Comparison of ENCODE assay signal across 8 cellular contexts in genomic region chr11:83292709-83293435, GRCh38. TPM values are rescaled to one million over a fixed set of nuclear protein-coding genes. Genes with fewer than 3 reads are reported as not detected.
DNase-seq lines count a peak whose midpoint lies in the region; ATAC-seq and TF ChIP-seq lines count a peak whose summit lies in the region.

No MANE protein-coding gene starts in this region.

- no peaks in the 10 kb centered on the region for H3K4me1 ChIP-seq in lung (ENCODE audit: control insufficient read depth in 2 of 2, insufficient read depth in 2 of 2, low read length in 2 of 2)

- peak; percentile 28 for DNase-seq in stimulated activated CD4-positive, alpha-beta T cell treated with anti-CD3 and anti-CD28 coated beads, Interleukin-15, amount 100 ng/mL, for 24 hours
- no peak for DNase-seq in stimulated activated CD4-positive, alpha-beta T cell treated with anti-CD3 and anti-CD28 coated beads, Interleukin-4, amount 100 ng/mL, for 1 hour
- peak; percentile 37 for DNase-seq in H7
- DNase-seq in MG63, result peak; percentile 14
- no peak for DNase-seq in coronary artery (ENCODE audit: low spot score)
- no peak for DNase-seq in lung (ENCODE audit: low spot score)

- WGBS in lung, 2 donors, result 56 to 60% methylated on average over 7 of the region's 7 CpGs

- H3K79me2 ChIP-seq in SU-DHL-6 (ENCODE audit: insufficient read depth, low read length), result no peaks in the 10 kb centered on the region

- H4K20me1 ChIP-seq in SU-DHL-6 (ENCODE audit: low read depth, low read length), result no peaks in the 10 kb centered on the region

- H3K27ac ChIP-seq in SU-DHL-6 (ENCODE audit: low read depth, low read length) (no peak overlapping the region), coronary artery (no peak overlapping the region), lung (ENCODE audit: low read depth in 1 of 2, low read length in 1 of 2) (no peak overlapping the region), temporal lobe (ENCODE audit: low read depth, low read length) (peak overlapping the region; percentile 47)

- no peak overlapping the region for H3K9ac ChIP-seq in SU-DHL-6 (ENCODE audit: low read length)

- H3K27me3 ChIP-seq in H7 (ENCODE audit: control insufficient read depth, insufficient read depth, low read length) (no peaks in the 10 kb centered on the region), MG63 (no peaks in the 10 kb centered on the region), SU-DHL-6 (ENCODE audit: low read length) (no peaks in the 10 kb centered on the region), lung (ENCODE audit: control insufficient read depth, insufficient read depth) (no peaks in the 10 kb centered on the region)

- TF ChIP-seq CTCF in SU-DHL-6 (IDR thresholded peaks at IDR 0.05; ENCODE audit: insufficient read depth, low read length, poor library complexity, severe bottlenecking) (peak; percentile 61), coronary artery (IDR thresholded peaks at IDR 0.05) (peak; percentile 57), lung (IDR thresholded peaks at IDR 0.05; ENCODE audit: control extremely low read depth, extremely low read depth) (peak; percentile 29)

- H3K9me3 ChIP-seq in MG63 (no peaks in the 10 kb centered on the region), SU-DHL-6 (ENCODE audit: insufficient read depth, low read length) (no peaks in the 10 kb centered on the region), lung (ENCODE audit: control insufficient read depth in 2 of 2, insufficient read depth in 1 of 2, low read length in 1 of 2) (no peaks in the 10 kb centered on the region)

- peaks cover 6% of the 10 kb centered on the region; the same call in 1 of the 2 replicates for H3F3A ChIP-seq in SU-DHL-6 (ENCODE audit: insufficient read depth)

- no peak overlapping the region for H3K4me3 ChIP-seq in H7 (ENCODE audit: insufficient read depth, low read depth, low read length)
- H3K4me3 ChIP-seq in MG63, result no peak overlapping the region
- no peak overlapping the region for H3K4me3 ChIP-seq in SU-DHL-6 (ENCODE audit: insufficient read depth, low read length, poor library complexity, severe bottlenecking)
- peak overlapping the region; percentile 57 for H3K4me3 ChIP-seq in coronary artery
- H3K4me3 ChIP-seq in lung, result no peak overlapping the region

- no peak for ATAC-seq in lung (ENCODE audit: insufficient read depth, low FRiP score)

- no peak overlapping the region for H2AFZ ChIP-seq in SU-DHL-6 (ENCODE audit: low read depth, low read length, severe bottlenecking)

- H3K36me3 ChIP-seq in H7 (replicated peaks; ENCODE audit: control insufficient read depth, insufficient read depth, low read length), result no peaks in the 10 kb centered on the region
- no peaks in the 10 kb centered on the region for H3K36me3 ChIP-seq in MG63
- H3K36me3 ChIP-seq in SU-DHL-6 (ENCODE audit: low read length), result no peaks in the 10 kb centered on the region
- H3K36me3 ChIP-seq in lung (ENCODE audit: control insufficient read depth in 2 of 2, insufficient read depth in 2 of 2, low read length in 2 of 2), result no peaks in the 10 kb centered on the region

- H3K9me2 ChIP-seq in SU-DHL-6 (replicated peaks; ENCODE audit: insufficient read depth, low read length), result no peaks in the 10 kb centered on the region

- peak overlapping the region; percentile 26 for H3K4me2 ChIP-seq in SU-DHL-6 (ENCODE audit: low read depth, low read length, poor library complexity, severe bottlenecking)

RNA-seq across cellular contexts. Expression of gene CCDC90B, which starts 6.7 kb away (rescaled TPM):
- total RNA-seq in H7 (2014; rRNA removed; shearing (Covaris generic)), result 47.7 and 53.2 TPM in 2 replicates
- total RNA-seq in MG63 (2014; rRNA removed; shearing (Covaris generic); ENCODE audit: low replicate concordance), result 16.8 and 29.0 TPM in 2 replicates
- total RNA-seq in lung (10 to 100 TPM; 19.0 to 60.9 TPM), temporal lobe (154 TPM)
- polyA plus RNA-seq in lung, result 10 to 100 TPM; 18.8 to 24.6 TPM

Comparison
In these comparisons a context has a peak if more than half of its experiments do, and no peak if none do; other contexts are left out.
1. DNase-seq: peak in stimulated activated CD4-positive, alpha-beta T cell treated with anti-CD3 and anti-CD28 coated beads, Interleukin-15, amount 100 ng/mL, for 24 hours (single experiment), H7 (single experiment) and MG63 (single experiment); none in stimulated activated CD4-positive, alpha-beta T cell treated with anti-CD3 and anti-CD28 coated beads, Interleukin-4, amount 100 ng/mL, for 1 hour (single experiment), coronary artery (single experiment) and lung (single experiment).
2. Peak in every context shown above with its lines, with median percentiles within 50 percentile points of each other: CTCF ChIP-seq.